In genomic region chr1:155174334-155175280, GRCh38 we compare ENCODE assay signal across 6 cellular contexts. TPM values are rescaled to one million over a fixed set of nuclear protein-coding genes. Genes with fewer than 3 reads are reported as not detected.
A peak's percentile ranks its signal among the peaks of the same experiment; 100 is the strongest.
DNase-seq lines count a peak whose midpoint lies in the region.

No MANE protein-coding gene starts in this region.

- DNase-seq in activated CD4-positive, alpha-beta T cell treated with anti-CD3 and anti-CD28 coated beads for 24 hours (ENCODE audit: low read depth in 2 of 2): peak; percentile 18 to 35
- no peak for DNase-seq in activated CD4-positive, alpha-beta T cell treated with anti-CD3 and anti-CD28 coated beads for 1 hour
- peak; percentile 52 to 66 for DNase-seq in activated T-cell treated with anti-CD3 and anti-CD28 coated beads, Interleukin-2, amount 50 U/mL, for 48 hours
- DNase-seq in iPS-NIHi7 (ENCODE audit: extremely low spot score) (peak; percentile 78), ureter (ENCODE audit: low spot score) (peak; percentile 45), SKM-1 (lab: John Stamatoyannopoulos, UW; ENCODE audit: unreplicated experiment) (no peak)

RNA-seq across cellular contexts. Expression of gene TRIM46, which starts 1.0 kb away (rescaled TPM):
- total RNA-seq in ureter: 1.6 TPM

RNA-seq across cellular contexts. Expression of gene KRTCAP2, which starts 1.5 kb away (rescaled TPM):
- 293 TPM for total RNA-seq in ureter

RNA-seq across cellular contexts. Expression of gene THBS3, which starts 33.1 kb away (rescaled TPM):
- total RNA-seq in ureter: 54.6 TPM

RNA-seq across cellular contexts. Expression of gene MTX1, which starts 33.9 kb away (rescaled TPM):
- 31.6 TPM for total RNA-seq in ureter

RNA-seq across cellular contexts. Expression of gene DPM3, which starts 34.3 kb away (rescaled TPM):
- total RNA-seq in ureter: 75.4 TPM

Comparison
In these comparisons a context has a peak if more than half of its experiments do, and no peak if none do; other contexts are left out.
1. DNase-seq: peak in activated CD4-positive, alpha-beta T cell treated with anti-CD3 and anti-CD28 coated beads for 24 hours (2 of 2), activated T-cell treated with anti-CD3 and anti-CD28 coated beads, Interleukin-2, amount 50 U/mL, for 48 hours (2 of 2), iPS-NIHi7 (single experiment) and ureter (single experiment); none in activated CD4-positive, alpha-beta T cell treated with anti-CD3 and anti-CD28 coated beads for 1 hour (single experiment) and SKM-1 (single experiment).